16 cellular contexts compared by ENCODE assay signal in genomic region chr16:56349086-56349415, GRCh38.
DNase-seq lines count a peak whose midpoint lies in the region; ATAC-seq and TF ChIP-seq lines count a peak whose summit lies in the region.
"Had no signal": no experiment of that assay in that cellular context is flagged by ENCODE, and none has a peak within 500 bp of the region (broad histone marks: within the 10 kb centered on the region; RNA-seq: fewer than 3 reads in every experiment).

No MANE protein-coding gene starts in this region.

- H4K8ac ChIP-seq in IMR-90 (ENCODE audit: low read depth in 2 of 2, low read length in 2 of 2) (no peak overlapping the region), neuronal stem cell (ENCODE audit: low read depth, low read length) (no peak overlapping the region)

- H3K79me1 ChIP-seq in IMR-90 (ENCODE audit: low read depth in 1 of 2, low read length in 2 of 2): no peaks in the 10 kb centered on the region
- H3K79me1 ChIP-seq in neuronal stem cell (ENCODE audit: low read depth, low read length): peaks cover 7% of the 10 kb centered on the region

- no peak overlapping the region for H2BK15ac ChIP-seq in IMR-90 (ENCODE audit: low read depth, low read length)
- no peak overlapping the region for H2BK15ac ChIP-seq in neuronal stem cell (ENCODE audit: low read length)

- H2BK12ac ChIP-seq in neuronal stem cell (ENCODE audit: low read length): no peak overlapping the region

- H4K5ac ChIP-seq in IMR-90 (ENCODE audit: low read depth, low read length): no peak overlapping the region

- H3K4me3 ChIP-seq in IMR-90 (ENCODE audit: insufficient read depth, low read depth, low read length) (no peak overlapping the region), dorsolateral prefrontal cortex (no peak overlapping the region), neuronal stem cell (ENCODE audit: low read length in 2 of 2) (no peak overlapping the region), breast epithelium (no peak overlapping the region)
- H3K4me3 ChIP-seq: SK-N-MC had no signal

- H3K4me2 ChIP-seq in IMR-90 (ENCODE audit: low read depth, low read length) (no peak overlapping the region), neuronal stem cell (ENCODE audit: insufficient read depth, low read length, poor library complexity, severe bottlenecking) (no peak overlapping the region)

- ATAC-seq in IMR-90 (ENCODE audit: low read depth): peak; percentile 38
- ATAC-seq in GM18909 (IDR thresholded peaks at IDR 0.05; ENCODE audit: poor library complexity, unreplicated experiment): no peak
- ATAC-seq in HG03039 (IDR thresholded peaks at IDR 0.05; ENCODE audit: unreplicated experiment): no peak
- no peak for ATAC-seq in HG02938 (IDR thresholded peaks at IDR 0.05; ENCODE audit: unreplicated experiment)
- ATAC-seq: Panc1 had no signal

- TF ChIP-seq CTCF in GM12873 (IDR thresholded peaks at IDR 0.05; ENCODE audit: insufficient read depth, low read depth, low read length, missing control alignments) (peak; percentile 7), IMR-90 (conservative IDR thresholded peaks at IDR 0.05; ENCODE audit: low read depth, low read length) (no peak), dorsolateral prefrontal cortex (IDR thresholded peaks at IDR 0.05 in 54 of 56, conservative IDR thresholded peaks at IDR 0.05 in 2 of 56; ENCODE audit: low read depth in 1 of 56, partially characterized antibody in 56 of 56) (peak in 2 of 56 donors; percentile 16 to 17), breast epithelium (IDR thresholded peaks at IDR 0.05) (no peak)

- H3K56ac ChIP-seq in IMR-90 (ENCODE audit: extremely low read depth, insufficient read depth, low read length): no peak overlapping the region

- H2BK120ac ChIP-seq in IMR-90 (ENCODE audit: low read depth, low read length) (no peak overlapping the region), neuronal stem cell (ENCODE audit: low read depth, low read length) (no peak overlapping the region)

- WGBS in IMR-90 (ENCODE audit: extremely low coverage in 2 of 2, insufficient read length in 1 of 2), 2 experiments: no CpG with 5 or more reads among the region's 2 CpGs
- no CpG with 5 or more reads among the region's 2 CpGs for WGBS in neuronal stem cell (ENCODE audit: extremely low coverage in 2 of 2, insufficient read length in 2 of 2, insufficient replicate concordance in 1 of 2), 2 donors

- no peaks in the 10 kb centered on the region; the same call in 1 of the 2 replicates for H3K9me1 ChIP-seq in IMR-90 (ENCODE audit: insufficient read depth, low read length)

- no peak overlapping the region for H4K91ac ChIP-seq in IMR-90 (ENCODE audit: insufficient read depth, low read depth, low read length)
- no peak overlapping the region for H4K91ac ChIP-seq in neuronal stem cell (ENCODE audit: low read depth, low read length, poor library complexity)

- H4K20me1 ChIP-seq in IMR-90 (ENCODE audit: insufficient read depth, low read length): no peaks in the 10 kb centered on the region

- dilution Hi-C loops in IMR-90 (cut with HindIII; ENCODE audit: low sequenced_read_pairs, unreplicated experiment): no loop called here

- H2BK5ac ChIP-seq in IMR-90 (ENCODE audit: low read depth, low read length, poor library complexity, severe bottlenecking) (no peak overlapping the region), neuronal stem cell (ENCODE audit: low read length) (no peak overlapping the region)

- intact Hi-C loops in IMR-90 (cut with micrococcal nuclease) (no loop called here), dorsolateral prefrontal cortex (cut with DNase I) (loop anchor here in 1 of 2 donors (10.0 kb wide), 1 partner anchor 504 kb away; no protein-coding TSS in a partner anchor), breast epithelium (cut with DNase I; ENCODE audit: low total_unique reads) (no loop called here)

- no peak overlapping the region for H3K4ac ChIP-seq in IMR-90 (ENCODE audit: low read depth, low read length)
- no peak overlapping the region for H3K4ac ChIP-seq in neuronal stem cell (ENCODE audit: low read length)

- TF ChIP-seq POLR2A in IMR-90 (IDR thresholded peaks at IDR 0.05; ENCODE audit: low read depth, low read length) (no peak), breast epithelium (IDR thresholded peaks at IDR 0.05) (no peak)

- H3K27ac ChIP-seq in IMR-90 (ENCODE audit: insufficient read depth, low read length): no peak overlapping the region
- peak overlapping the region in 51 of 59 donors; percentile 8 to 78 (median 60) for H3K27ac ChIP-seq in dorsolateral prefrontal cortex
- no peak overlapping the region for H3K27ac ChIP-seq in neuronal stem cell (replicated peaks; ENCODE audit: low read length)
- H3K27ac ChIP-seq in breast epithelium: no peak overlapping the region
- H3K27ac ChIP-seq: SK-N-MC had no signal

- H2AFZ ChIP-seq in IMR-90 (replicated peaks; ENCODE audit: low read length, poor library complexity): peak overlapping the region; percentile 21
- no peak overlapping the region for H2AFZ ChIP-seq in neuronal stem cell (ENCODE audit: low read length)

- H3K9ac ChIP-seq in IMR-90 (ENCODE audit: low read depth, low read length) (no peak overlapping the region), neuronal stem cell (ENCODE audit: low read depth, low read length, poor library complexity) (no peak overlapping the region)

- H3K9me3 ChIP-seq in IMR-90 (ENCODE audit: control insufficient read depth, insufficient read depth, low read length) (no peaks in the 10 kb centered on the region), neuronal stem cell (replicated peaks in 1 of 2; ENCODE audit: control insufficient read depth in 2 of 2, insufficient read depth in 1 of 2, low read depth in 1 of 2, low read length in 2 of 2) (no peaks in the 10 kb centered on the region), breast epithelium (no peaks in the 10 kb centered on the region)

- H3K18ac ChIP-seq in IMR-90 (ENCODE audit: low read depth, low read length) (no peak overlapping the region), neuronal stem cell (ENCODE audit: low read length) (peak overlapping the region; percentile 59)

- H2AK5ac ChIP-seq in IMR-90 (ENCODE audit: low read depth, low read length): no peak overlapping the region
- no peak overlapping the region for H2AK5ac ChIP-seq in neuronal stem cell (ENCODE audit: low read depth, low read length)

- POLR2A ChIA-PET in IMR-90 (lab: Charles Lee; ENCODE audit: unreplicated experiment): no interaction called here

- CTCF ChIA-PET in IMR-90 (lab: Yijun Ruan, JAX): no interaction called here

- in situ Hi-C loops in IMR-90 (cut with MboI; ENCODE audit: low sequenced_read_pairs): no loop called here

- no TSS peak for BruUV-seq in IMR-90 (replicated peaks; lab: Mats Ljungman, UMichigan)

- no peak overlapping the region for H2BK20ac ChIP-seq in IMR-90 (ENCODE audit: low read depth, low read length)

- H3K23ac ChIP-seq in IMR-90 (ENCODE audit: low read depth, low read length): no peak overlapping the region
- H3K23ac ChIP-seq in neuronal stem cell (ENCODE audit: low read depth, low read length, poor library complexity): no peak overlapping the region

- no peak overlapping the region for H3K14ac ChIP-seq in IMR-90 (replicated peaks; ENCODE audit: low read depth, low read length)
- H3K14ac ChIP-seq in neuronal stem cell (ENCODE audit: low read length): no peak overlapping the region

- no peak for DNase-seq in IMR-90
- peak in 2 of 10 donors; percentile 22 to 37 for DNase-seq in dorsolateral prefrontal cortex
- DNase-seq in neuronal stem cell (ENCODE audit: low spot score): no peak
- no peak for DNase-seq in breast epithelium (ENCODE audit: low spot score in 2 of 2)
- DNase-seq: COR-L47, DMS153, NCI-H1105 treated with DMSO at 0.1 percent for 48 hours, NCI-H1694 treated with DMSO at 0.1 percent for 48 hours, NCI-H2107, NCI-H2227 treated with DMSO at 0.1 percent for 48 hours had no signal

- H3K36me3 ChIP-seq in IMR-90 (ENCODE audit: control insufficient read depth, insufficient read depth, low read length): no peaks in the 10 kb centered on the region
- no peaks in the 10 kb centered on the region for H3K36me3 ChIP-seq in neuronal stem cell (replicated peaks in 1 of 2; ENCODE audit: control insufficient read depth in 2 of 2, insufficient read depth in 2 of 2, low read length in 2 of 2)
- no peaks in the 10 kb centered on the region for H3K36me3 ChIP-seq in breast epithelium

- peaks cover 5% of the 10 kb centered on the region; the same call in 1 of the 2 replicates for H3K27me3 ChIP-seq in IMR-90 (ENCODE audit: control insufficient read depth, insufficient read depth, low read length)
- no peaks in the 10 kb centered on the region for H3K27me3 ChIP-seq in dorsolateral prefrontal cortex
- peaks cover 0 to 2% (median 0%) of the 10 kb centered on the region in 3 experiments for H3K27me3 ChIP-seq in neuronal stem cell (ENCODE audit: control insufficient read depth in 3 of 3, insufficient read depth in 3 of 3, low read depth in 1 of 3, low read length in 3 of 3)
- no peaks in the 10 kb centered on the region for H3K27me3 ChIP-seq in breast epithelium

- H3K4me1 ChIP-seq in IMR-90 (ENCODE audit: control insufficient read depth, insufficient read depth, low read length): no peaks in the 10 kb centered on the region
- peaks cover 0 to 3% of the 10 kb centered on the region in 2 donors for H3K4me1 ChIP-seq in neuronal stem cell (ENCODE audit: control insufficient read depth in 2 of 2, insufficient read depth in 1 of 2, low read depth in 1 of 2, low read length in 2 of 2)
- no peaks in the 10 kb centered on the region for H3K4me1 ChIP-seq in breast epithelium

- H2AK9ac ChIP-seq in IMR-90 (replicated peaks; ENCODE audit: low read depth, low read length, poor library complexity): peak overlapping the region; percentile 78

- TF ChIP-seq RAD21 in IMR-90 (IDR thresholded peaks at IDR 0.05; ENCODE audit: low read length): no peak

TF ChIP-seq in IMR-90, 13 proteins besides CTCF, POLR2A, EP300 and RAD21:
- no peak for TF ChIP-seq MAZ (IDR thresholded peaks at IDR 0.05; ENCODE audit: borderline replicate concordance, low read depth, low read length)
- no peak for TF ChIP-seq FOS (IDR thresholded peaks at IDR 0.05; ENCODE audit: low read depth, low read length)

Comparison
In these comparisons a context has a peak if more than half of its experiments do, and no peak if none do; other contexts are left out.
1. H3K27ac ChIP-seq: peak in dorsolateral prefrontal cortex (51 of 59); none in IMR-90 (single experiment), neuronal stem cell (single experiment) and breast epithelium (0 of 2).